34 cellular contexts compared by ENCODE assay signal in genomic region chr19:11970174-11970573, GRCh38. TPM values are rescaled to one million over a fixed set of nuclear protein-coding genes. Genes with fewer than 3 reads are reported as not detected.
"Had no signal": no experiment of that assay in that cellular context is flagged by ENCODE, and none has a peak within 500 bp of the region (broad histone marks: within the 10 kb centered on the region; RNA-seq: fewer than 3 reads in every experiment).

No MANE protein-coding gene starts in this region.

- H3K36me3 ChIP-seq: adrenal gland, brain microvascular endothelial cell, breast epithelium had no signal

- H3K4me3 ChIP-seq: adrenal gland, body of pancreas, breast epithelium had no signal

- H3K27ac Mint-ChIP-seq: activated B cell treated with CpG ODN at 0.5 μM for 24 hours; activated CD4-positive, alpha-beta memory T cell treated with anti-CD3 and anti-CD28 coated beads for 36 hours; activated CD4-positive, alpha-beta T cell treated with anti-CD3 and anti-CD28 coated beads, Interleukin-2, amount 10 ng/mL, durations not matched to agents 24 days and 14 days; activated CD8-positive, alpha-beta T cell treated with anti-CD3 and anti-CD28 coated beads for 36 hours; activated naive CD4-positive, alpha-beta T cell treated with anti-CD3 and anti-CD28 coated beads for 36 hours; activated naive CD4-positive, alpha-beta T cell treated with anti-CD3 and anti-CD28 coated beads, Interleukin-2, amount 50 U/mL, for 72 hours; activated naive CD8-positive, alpha-beta T cell treated with anti-CD3 and anti-CD28 coated beads for 36 hours; activated T-cell treated with anti-CD3 and anti-CD28 coated beads, Interleukin-2, amount 50 U/mL, for 72 hours; activated T-helper 1 cell treated with anti-CD3 and anti-CD28 coated beads, Interleukin-12 subunit alpha, Interleukin-12 subunit beta, Interleukin-2, Interleukin-4 antibody, amounts not matched to agents 30 ng/mL and 10 ng/mL and 1 ng/mL, durations not matched to agents 14 hours and 24 hours and 36 hours; activated T-helper 17 cell treated with anti-CD3 and anti-CD28 coated beads, Interleukin-2, amount 50 U/mL, for 72 hours; T-helper 2 cell treated with Interferon-gamma antibody and Interleukin-4, amounts not matched to agents 5 μg/mL and 100 μg/mL, for 36 hours had no signal

- H3K9me3 Mint-ChIP-seq: activated T-helper 17 cell treated with anti-CD3 and anti-CD28 coated beads, Interleukin-2, amount 50 U/mL, for 72 hours had no signal

- H3K4me3 Mint-ChIP-seq: activated B cell treated with CpG ODN at 0.5 μM for 24 hours; activated CD4-positive, alpha-beta memory T cell treated with anti-CD3 and anti-CD28 coated beads for 36 hours; activated CD4-positive, alpha-beta T cell treated with anti-CD3 and anti-CD28 coated beads, Interleukin-2, amount 10 ng/mL, durations not matched to agents 24 days and 14 days; activated CD8-positive, alpha-beta T cell treated with anti-CD3 and anti-CD28 coated beads for 36 hours; activated naive CD4-positive, alpha-beta T cell treated with anti-CD3 and anti-CD28 coated beads for 36 hours; activated naive CD8-positive, alpha-beta T cell treated with anti-CD3 and anti-CD28 coated beads for 36 hours; activated T-cell treated with anti-CD3 and anti-CD28 coated beads, Interleukin-2, amount 50 U/mL, for 4 hours; activated T-cell treated with anti-CD3 and anti-CD28 coated beads, Interleukin-2, amount 50 U/mL, for 72 hours; activated T-helper 1 cell treated with anti-CD3 and anti-CD28 coated beads, Interleukin-12 subunit alpha, Interleukin-12 subunit beta, Interleukin-2, Interleukin-4 antibody, amounts not matched to agents 30 ng/mL and 10 ng/mL and 1 ng/mL, durations not matched to agents 14 hours and 24 hours and 36 hours; activated T-helper 17 cell treated with anti-CD3 and anti-CD28 coated beads, Interleukin-2, amount 50 U/mL, for 72 hours; T-helper 2 cell treated with Interferon-gamma antibody and Interleukin-4, amounts not matched to agents 5 μg/mL and 100 μg/mL, for 36 hours had no signal

- H3K27me3 Mint-ChIP-seq: activated B cell treated with CpG ODN at 0.5 μM for 24 hours; activated CD4-positive, alpha-beta memory T cell treated with anti-CD3 and anti-CD28 coated beads for 36 hours; activated CD4-positive, alpha-beta T cell treated with anti-CD3 and anti-CD28 coated beads, Interleukin-2, amount 10 ng/mL, durations not matched to agents 24 days and 14 days; activated CD8-positive, alpha-beta T cell treated with anti-CD3 and anti-CD28 coated beads for 36 hours; activated naive CD8-positive, alpha-beta T cell treated with anti-CD3 and anti-CD28 coated beads for 36 hours; activated T-helper 17 cell treated with anti-CD3 and anti-CD28 coated beads, Interleukin-2, amount 50 U/mL, for 72 hours had no signal

- H3K4me1 ChIP-seq: body of pancreas, breast epithelium had no signal

- H3K27me3 ChIP-seq: adrenal gland, body of pancreas, brain microvascular endothelial cell, breast epithelium had no signal

- ATAC-seq: activated CD8-positive, alpha-beta T cell treated with anti-CD3 and anti-CD28 coated beads for 36 hours; activated naive CD4-positive, alpha-beta T cell treated with anti-CD3 and anti-CD28 coated beads, Interleukin-2, amount 50 U/mL, for 72 hours; activated T-cell treated with anti-CD3 and anti-CD28 coated beads, Interleukin-2, amount 50 U/mL, for 4 hours; activated T-cell treated with anti-CD3 and anti-CD28 coated beads, Interleukin-2, amount 50 U/mL, for 72 hours; activated T-helper 17 cell treated with anti-CD3 and anti-CD28 coated beads, Interleukin-2, amount 50 U/mL, for 72 hours; body of pancreas had no signal

- H3K27ac ChIP-seq: body of pancreas, brain microvascular endothelial cell, breast epithelium, VCaP had no signal

- H3K9me3 ChIP-seq: adrenal gland, body of pancreas had no signal

- DNase-seq: activated B cell treated with CpG ODN at 0.5 μM for 24 hours; activated CD4-positive, alpha-beta memory T cell treated with anti-CD3 and anti-CD28 coated beads for 36 hours; activated CD4-positive, alpha-beta T cell treated with anti-CD3 and anti-CD28 coated beads for 4 hours; activated CD4-positive, alpha-beta T cell treated with anti-CD3 and anti-CD28 coated beads, Interleukin-2, amount 10 ng/mL, durations not matched to agents 24 days and 14 days; activated CD4-positive, alpha-beta T cell treated with anti-CD3 and anti-CD28 coated beads, Interleukin-2, amount 50 U/mL, for 1 hour; activated CD4-positive, alpha-beta T cell treated with anti-CD3 and anti-CD28 coated beads, Interleukin-2, amount 50 U/mL, for 4 hours; activated CD4-positive, CD25-positive, alpha-beta regulatory T cell treated with anti-CD3 and anti-CD28 coated beads, Interleukin-2, amount 50 U/mL, for 72 hours; activated CD8-positive, alpha-beta memory T cell treated with anti-CD3 and anti-CD28 coated beads, Interleukin-2, amount 50 U/mL, for 4 hours; activated CD8-positive, alpha-beta T cell treated with anti-CD3 and anti-CD28 coated beads for 36 hours; activated effector memory CD4-positive, alpha-beta T cell treated with anti-CD3 and anti-CD28 coated beads, Interleukin-2, amount 50 U/mL, for 16 hours; activated gamma-delta T cell treated with Interleukin-2 at 50 U/mL for 16 hours; activated naive CD4-positive, alpha-beta T cell; activated naive CD4-positive, alpha-beta T cell treated with anti-CD3 and anti-CD28 coated beads for 36 hours; activated naive CD4-positive, alpha-beta T cell treated with anti-CD3 and anti-CD28 coated beads, Interleukin-2, amount 50 U/mL, for 16 hours; activated naive CD8-positive, alpha-beta T cell treated with anti-CD3 and anti-CD28 coated beads for 36 hours; activated T-cell treated with anti-CD3 and anti-CD28 coated beads for 4 hours; activated T-cell treated with anti-CD3 and anti-CD28 coated beads, Interleukin-2, amount 50 U/mL, for 1 hour; activated T-cell treated with anti-CD3 and anti-CD28 coated beads, Interleukin-2, amount 50 U/mL, for 4 hours; activated T-cell treated with anti-CD3 and anti-CD28 coated beads, Interleukin-2, amount 50 U/mL, for 72 hours; adrenal gland; amniotic stem cell; aorta; body of pancreas; brain microvascular endothelial cell; central memory CD4-positive, alpha-beta T cell; T-helper 2 cell; T-helper 9 cell had no signal

RNA-seq across cellular contexts. Expression of gene ZNF763, which starts 5.3 kb away (rescaled TPM):
- total RNA-seq: astrocyte had no signal

RNA-seq across cellular contexts. Expression of gene ZNF700, which starts 45.3 kb away (rescaled TPM):
- total RNA-seq: astrocyte had no signal
